10 cellular contexts compared by ENCODE assay signal in genomic region chr10:14608381-14609001, GRCh38.
DNase-seq lines count a peak whose midpoint lies in the region; ATAC-seq and TF ChIP-seq lines count a peak whose summit lies in the region.
"Had no signal": no experiment of that assay in that cellular context is flagged by ENCODE, and none has a peak within 500 bp of the region (broad histone marks: within the 10 kb centered on the region; RNA-seq: fewer than 3 reads in every experiment).

No MANE protein-coding gene starts in this region.

- H3K9me3 ChIP-seq in OCI-LY3 (ENCODE audit: insufficient read depth, low read length) = no peaks in the 10 kb centered on the region; the same call in 1 of the 2 replicates
- H3K9me3 ChIP-seq in mesenchymal stem cell (ENCODE audit: control insufficient read depth, low read length) = no peaks in the 10 kb centered on the region
- no peaks in the 10 kb centered on the region for H3K9me3 ChIP-seq in CD4-positive, alpha-beta memory T cell (ENCODE audit: control insufficient read depth in 1 of 2, low read length in 2 of 2)
- no peaks in the 10 kb centered on the region for H3K9me3 ChIP-seq in ovary
- H3K9me3 ChIP-seq: upper lobe of left lung had no signal

- CTCF ChIA-PET in CD4-positive, alpha-beta memory T cell (lab: Charles Lee; ENCODE audit: partially characterized antibody) = interaction anchor here (1.7 kb wide), 1 partner anchor 215 kb away, joined by 5 read pairs; no protein-coding TSS in a partner anchor

- H2BK12ac ChIP-seq in mesenchymal stem cell (ENCODE audit: low read length in 2 of 2) = no peak overlapping the region

- H3K4me1 ChIP-seq in OCI-LY3 (ENCODE audit: low read length) = peaks cover 60% of the 10 kb centered on the region
- H3K4me1 ChIP-seq in mesenchymal stem cell (ENCODE audit: control insufficient read depth, insufficient read depth, low read depth, low read length) = peaks cover 12% of the 10 kb centered on the region
- peaks cover 10% of the 10 kb centered on the region for H3K4me1 ChIP-seq in CD4-positive, alpha-beta memory T cell (ENCODE audit: insufficient read depth, low read length)
- no peaks in the 10 kb centered on the region for H3K4me1 ChIP-seq in ovary (ENCODE audit: insufficient read depth)

- H3K9ac ChIP-seq in OCI-LY3 (ENCODE audit: low read length) (no peak overlapping the region; the same call in 1 of the 2 replicates), mesenchymal stem cell (ENCODE audit: low read length) (no peak overlapping the region)

- H3K4me3 Mint-ChIP-seq in CD4-positive, alpha-beta memory T cell = no peak overlapping the region

- ATAC-seq in GM18858 (IDR thresholded peaks at IDR 0.05; ENCODE audit: unreplicated experiment) (peak; percentile 35), HG02759 (IDR thresholded peaks at IDR 0.05; ENCODE audit: unreplicated experiment) (peak; percentile 43)

- H3K4me1 Mint-ChIP-seq in CD4-positive, alpha-beta memory T cell = peaks cover 15 to 20% (median 18%) of the 10 kb centered on the region in 4 donors

- TF ChIP-seq POLR2A in ovary (IDR thresholded peaks at IDR 0.05) = no peak

- no peak for TF ChIP-seq EP300 in ovary (IDR thresholded peaks at IDR 0.05)

- no peak overlapping the region for H2BK120ac ChIP-seq in mesenchymal stem cell (ENCODE audit: low read depth, low read length)

- DNase-seq in mesenchymal stem cell (no peak), DMS153 (lab: John Stamatoyannopoulos, UW) (no peak), DMS79 (lab: John Stamatoyannopoulos, UW) (no peak), ovary (no peak)
- DNase-seq in CD4-positive, alpha-beta memory T cell = no peak
- DNase-seq: NCI-H748 treated with DMSO at 0.1 percent for 48 hours had no signal

- H4K91ac ChIP-seq in mesenchymal stem cell (ENCODE audit: low read length) = no peak overlapping the region

- no peak overlapping the region for H3K4ac ChIP-seq in mesenchymal stem cell (ENCODE audit: low read depth in 1 of 2, low read length in 2 of 2)

- no peaks in the 10 kb centered on the region for H3K79me1 ChIP-seq in mesenchymal stem cell (replicated peaks; ENCODE audit: low read length, poor library complexity, severe bottlenecking)

- peak overlapping the region; percentile 43 for H2AK5ac ChIP-seq in mesenchymal stem cell (ENCODE audit: low read length, severe bottlenecking)

- H3K27ac Mint-ChIP-seq in CD4-positive, alpha-beta memory T cell = no peak overlapping the region

- no peak overlapping the region for H2BK5ac ChIP-seq in mesenchymal stem cell (ENCODE audit: low read depth, low read length, poor library complexity, severe bottlenecking)

- peak overlapping the region; percentile 40 for H3K4me2 ChIP-seq in OCI-LY3 (ENCODE audit: low read length)
- no peak overlapping the region for H3K4me2 ChIP-seq in mesenchymal stem cell (ENCODE audit: low read length, poor library complexity, severe bottlenecking)

- POLR2A ChIA-PET in CD4-positive, alpha-beta memory T cell (lab: Charles Lee; ENCODE audit: partially characterized antibody) = interaction anchor here (0.5 kb wide), 1 partner anchor 39 kb away, joined by 3 read pairs; no protein-coding TSS in a partner anchor

- H3K27me3 ChIP-seq in OCI-LY3 (ENCODE audit: low read depth, low read length) = no peaks in the 10 kb centered on the region
- H3K27me3 ChIP-seq in mesenchymal stem cell (ENCODE audit: control insufficient read depth in 1 of 2, insufficient read depth in 1 of 2, low read length in 2 of 2) = no peaks in the 10 kb centered on the region
- H3K27me3 ChIP-seq in CD4-positive, alpha-beta memory T cell (ENCODE audit: insufficient read depth, low read length) = no peaks in the 10 kb centered on the region
- no peaks in the 10 kb centered on the region for H3K27me3 ChIP-seq in ovary
- H3K27me3 ChIP-seq: upper lobe of left lung had no signal

- no peak overlapping the region for H2BK15ac ChIP-seq in mesenchymal stem cell (ENCODE audit: low read depth, poor library complexity, severe bottlenecking)

- H3K9me3 Mint-ChIP-seq in CD4-positive, alpha-beta memory T cell = no peaks in the 10 kb centered on the region

- no peak for TF ChIP-seq CTCF in OCI-LY3 (IDR thresholded peaks at IDR 0.05; ENCODE audit: low read depth, low read length)
- no peak for TF ChIP-seq CTCF in ovary (IDR thresholded peaks at IDR 0.05)

- no peaks in the 10 kb centered on the region for H3K36me3 ChIP-seq in OCI-LY3 (replicated peaks; ENCODE audit: low read depth, low read length)
- H3K36me3 ChIP-seq in mesenchymal stem cell (ENCODE audit: control insufficient read depth in 1 of 2, insufficient read depth in 2 of 2, low read depth in 1 of 2, low read length in 2 of 2) = no peaks in the 10 kb centered on the region
- H3K36me3 ChIP-seq in CD4-positive, alpha-beta memory T cell (ENCODE audit: insufficient read depth, low read length) = no peaks in the 10 kb centered on the region
- no peaks in the 10 kb centered on the region for H3K36me3 ChIP-seq in ovary
- H3K36me3 ChIP-seq: upper lobe of left lung had no signal

- WGBS in mesenchymal stem cell = 100% methylated on average over 1 of the region's 4 CpGs
- 91 to 98% (median 94%) methylated on average over 4 of the region's 4 CpGs for WGBS in ovary, 3 donors

- peaks cover under 1% of the 10 kb centered on the region; the same call in 1 of the 2 replicates for H4K20me1 ChIP-seq in OCI-LY3 (ENCODE audit: insufficient read depth, low read length)

- no peak overlapping the region for H3K23ac ChIP-seq in mesenchymal stem cell (ENCODE audit: low read length in 2 of 2)

- H3K14ac ChIP-seq in mesenchymal stem cell (ENCODE audit: low read length in 2 of 2) = no peak overlapping the region

- peak overlapping the region; percentile 6; the same call in 1 of the 2 replicates for H3K4me3 ChIP-seq in OCI-LY3 (ENCODE audit: low read length)
- H3K4me3 ChIP-seq in mesenchymal stem cell (ENCODE audit: insufficient read depth in 1 of 2, low read depth in 1 of 2, low read length in 2 of 2) = no peak overlapping the region
- H3K4me3 ChIP-seq in CD4-positive, alpha-beta memory T cell (ENCODE audit: low read length in 2 of 2) = no peak overlapping the region
- H3K4me3 ChIP-seq in ovary = no peak overlapping the region
- H3K4me3 ChIP-seq: upper lobe of left lung had no signal

- H3K36me3 Mint-ChIP-seq in CD4-positive, alpha-beta memory T cell = peaks cover 0 to 8% of the 10 kb centered on the region in 2 donors

- H2AFZ ChIP-seq in OCI-LY3 (ENCODE audit: low read depth, low read length) (no peak overlapping the region), mesenchymal stem cell (ENCODE audit: low read depth, low read length) (no peak overlapping the region)

- intact Hi-C loops in CD4-positive, alpha-beta memory T cell (cut with micrococcal nuclease) = no loop called here
- intact Hi-C loops in ovary (cut with DNase I) = no loop called here

- H3K27ac ChIP-seq in OCI-LY3 (ENCODE audit: low read length) (peak overlapping the region; percentile 38), mesenchymal stem cell (ENCODE audit: low read length, poor library complexity, severe bottlenecking) (no peak overlapping the region), ovary (no peak overlapping the region)
- H3K27ac ChIP-seq in CD4-positive, alpha-beta memory T cell (ENCODE audit: low read depth, low read length) = no peak overlapping the region
- H3K27ac ChIP-seq: upper lobe of left lung had no signal

- no peak overlapping the region for H4K8ac ChIP-seq in mesenchymal stem cell (ENCODE audit: low read length)

- peaks cover 6% of the 10 kb centered on the region for H3K79me2 ChIP-seq in OCI-LY3 (ENCODE audit: low read length)

- H3K27me3 Mint-ChIP-seq in CD4-positive, alpha-beta memory T cell = no peaks in the 10 kb centered on the region

- no peak overlapping the region for H3K18ac ChIP-seq in mesenchymal stem cell (ENCODE audit: low read depth in 1 of 2, low read length in 2 of 2)
